In the genomic region with DNA sequence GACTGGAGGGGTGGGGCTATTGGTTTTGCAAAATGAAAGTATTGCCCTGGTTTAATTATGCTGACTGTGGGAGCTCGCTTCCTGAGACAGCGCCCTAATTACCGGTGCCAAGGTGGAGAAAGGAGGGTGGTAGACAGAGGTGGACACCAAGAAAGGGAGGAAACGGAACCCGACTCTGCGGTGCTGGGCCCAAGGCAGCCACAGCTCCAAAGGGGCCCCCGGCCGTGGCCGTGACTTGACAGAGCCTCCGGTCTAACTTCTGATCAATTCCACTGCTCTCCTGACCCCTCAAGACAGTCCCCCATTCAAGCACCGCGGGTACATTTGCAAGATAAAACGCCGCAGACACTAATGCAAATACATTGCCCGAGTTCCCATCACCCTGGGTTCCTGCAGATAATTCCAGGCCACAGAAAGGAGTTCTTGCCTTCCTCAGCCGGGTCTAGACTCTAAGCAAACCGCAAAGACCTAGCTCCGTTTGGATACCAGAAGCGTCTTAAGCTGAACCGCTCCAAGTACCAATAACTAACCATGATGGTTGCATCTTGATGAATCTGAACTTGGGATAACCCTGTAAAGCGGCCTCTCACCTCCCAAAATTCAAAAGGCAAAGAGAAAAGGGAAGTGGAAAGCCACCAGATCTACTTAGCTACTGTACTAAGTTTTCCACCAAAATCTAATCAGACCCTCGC, we compare ENCODE assay signal across 13 cellular contexts.
DNase-seq lines count a peak whose midpoint lies in the region; TF ChIP-seq lines count a peak whose summit lies in the region.
"Had no signal": no experiment of that assay in that cellular context is flagged by ENCODE, and none has a peak within 500 bp of the region (broad histone marks: within the 10 kb centered on the region; RNA-seq: fewer than 3 reads in every experiment).

No MANE protein-coding gene starts in this region.

- H3K27ac Mint-ChIP-seq in brain: peak overlapping the region; percentile 97 to 100 (median 99)
- H3K27ac Mint-ChIP-seq: CD4-positive, CD25-positive, alpha-beta regulatory T cell had no signal

- peaks cover 53% of the 10 kb centered on the region for H3K4me1 ChIP-seq in HUES64 (ENCODE audit: insufficient read depth, low read length)
- peaks cover 6 to 36% of the 10 kb centered on the region in 2 donors for H3K4me1 ChIP-seq in muscle layer of duodenum (ENCODE audit: control insufficient read depth in 1 of 2, insufficient read depth in 2 of 2, low read length in 2 of 2)
- H3K4me1 ChIP-seq in ascending aorta: peaks cover 4 to 9% of the 10 kb centered on the region in 2 donors

- TF ChIP-seq CTCF in brain (conservative IDR thresholded peaks at IDR 0.05): no peak
- no peak for TF ChIP-seq CTCF in ascending aorta (IDR thresholded peaks at IDR 0.05)

- H3K36me3 ChIP-seq in HUES64 (ENCODE audit: insufficient read depth, low read length) (no peaks in the 10 kb centered on the region), muscle layer of duodenum (ENCODE audit: control insufficient read depth in 1 of 2, insufficient read depth in 2 of 2, low read length in 2 of 2) (no peaks in the 10 kb centered on the region), ascending aorta (no peaks in the 10 kb centered on the region)

- under 1% methylated on average over 22 of the region's 22 CpGs for WGBS in HUES64

- H3K9me3 Mint-ChIP-seq in brain: peaks cover 0 to 42% (median 4%) of the 10 kb centered on the region in 5 experiments

- peak overlapping the region; percentile 44 for H3K4me3 ChIP-seq in HUES64 (ENCODE audit: low read length)
- H3K4me3 ChIP-seq in muscle layer of duodenum (ENCODE audit: low read depth in 1 of 2, low read length in 2 of 2): peak overlapping the region; percentile 21 to 54
- H3K4me3 ChIP-seq in ascending aorta: no peak overlapping the region

- intact Hi-C loops in ascending aorta (cut with DNase I): no loop called here

- peak overlapping the region; percentile 81; the same call in 1 of the 2 replicates for H3K27ac ChIP-seq in HUES64 (ENCODE audit: low read depth, low read length)
- no peak overlapping the region for H3K27ac ChIP-seq in muscle layer of duodenum (ENCODE audit: low read length)
- no peak overlapping the region for H3K27ac ChIP-seq in ascending aorta

- peak overlapping the region; percentile 88 to 97 (median 94) for H3K4me3 Mint-ChIP-seq in brain
- H3K4me3 Mint-ChIP-seq: activated T-cell treated with anti-CD3 and anti-CD28 coated beads, Interleukin-2, amount 50 U/mL, for 4 hours had no signal

- peaks cover 82% of the 10 kb centered on the region for H3K27me3 Mint-ChIP-seq in brain

- H3K9me3 ChIP-seq in HUES64 (ENCODE audit: insufficient read depth, low read depth, low read length) (no peaks in the 10 kb centered on the region), muscle layer of duodenum (ENCODE audit: control insufficient read depth in 1 of 2, low read length in 2 of 2) (no peaks in the 10 kb centered on the region), ascending aorta (no peaks in the 10 kb centered on the region)

- H3K27me3 ChIP-seq in HUES64 (ENCODE audit: insufficient read depth, low read length): peaks cover 99% of the 10 kb centered on the region
- peaks cover 87% of the 10 kb centered on the region for H3K27me3 ChIP-seq in muscle layer of duodenum (ENCODE audit: low read depth, low read length)
- peaks cover 58% of the 10 kb centered on the region for H3K27me3 ChIP-seq in ascending aorta

- peak; percentile 30 for DNase-seq in D341Med (ENCODE audit: low spot score)
- no peak for DNase-seq in effector CD4-positive, alpha-beta T cell
- no peak for DNase-seq in GOT3 (lab: John Stamatoyannopoulos, UW)
- DNase-seq in ascending aorta (ENCODE audit: low spot score in 2 of 2): no peak
- DNase-seq in GM19238 (ENCODE audit: insufficient read length, low spot score): no peak
- DNase-seq: activated T-cell treated with anti-CD3 and anti-CD28 coated beads, Interleukin-2, amount 50 U/mL, for 4 hours; CD4-positive, CD25-positive, alpha-beta regulatory T cell; naive thymus-derived CD8-positive, alpha-beta T cell; NCI-H2171 treated with DMSO at 0.1 percent for 48 hours; stimulated activated CD4-positive, alpha-beta T cell treated with anti-CD3 and anti-CD28 coated beads, Interleukin-12 subunit alpha, Interleukin-12 subunit beta, amount 100 ng/mL, for 4 hours had no signal

- peaks cover 88% of the 10 kb centered on the region for H3K36me3 Mint-ChIP-seq in brain
- H3K36me3 Mint-ChIP-seq: CD4-positive, CD25-positive, alpha-beta regulatory T cell had no signal

- H3K4me1 Mint-ChIP-seq in brain: peaks cover 4% of the 10 kb centered on the region

- H3K9ac ChIP-seq in HUES64 (ENCODE audit: low read depth, low read length): no peak overlapping the region

Comparison
In these comparisons a context has a peak if more than half of its experiments do, and no peak if none do; other contexts are left out.
1. H3K4me3 ChIP-seq: peak in HUES64 (single experiment) and muscle layer of duodenum (2 of 2); none in ascending aorta (0 of 2).